Comparison of ENCODE assay signal across 22 cellular contexts in genomic region chr11:31690041-31690440, GRCh38.
DNase-seq lines count a peak whose midpoint lies in the region; ATAC-seq and TF ChIP-seq lines count a peak whose summit lies in the region.
"Had no signal": no experiment of that assay in that cellular context is flagged by ENCODE, and none has a peak within 500 bp of the region (broad histone marks: within the 10 kb centered on the region; RNA-seq: fewer than 3 reads in every experiment).

No MANE protein-coding gene starts in this region.

- H3K9me2 ChIP-seq in Loucy (replicated peaks; ENCODE audit: low read depth, low read length), result no peaks in the 10 kb centered on the region
- H3K9me2 ChIP-seq: SK-N-SH had no signal

- H3F3A ChIP-seq in Loucy (ENCODE audit: low read depth), result no peaks in the 10 kb centered on the region

- TF ChIP-seq CTCF in Loucy (conservative IDR thresholded peaks at IDR 0.05; ENCODE audit: low read length) (no peak), cardiac fibroblast (IDR thresholded peaks at IDR 0.05; ENCODE audit: low read depth, low read length) (no peak), mucosa of descending colon (IDR thresholded peaks at IDR 0.05) (no peak), left lung (IDR thresholded peaks at IDR 0.05) (no peak)

- H3K36me3 ChIP-seq in Loucy (ENCODE audit: insufficient read depth, low read length) (no peaks in the 10 kb centered on the region), mucosa of descending colon (ENCODE audit: low read depth) (no peaks in the 10 kb centered on the region), left lung (no peaks in the 10 kb centered on the region)
- H3K36me3 ChIP-seq: heart right ventricle, right atrium auricular region, thyroid gland had no signal

- H3K27me3 ChIP-seq in Loucy (ENCODE audit: insufficient read depth, low read length, poor library complexity, severe bottlenecking), result no peaks in the 10 kb centered on the region
- no peaks in the 10 kb centered on the region for H3K27me3 ChIP-seq in left lung
- H3K27me3 ChIP-seq: body of pancreas, dorsolateral prefrontal cortex, heart right ventricle, right atrium auricular region, thyroid gland had no signal

- H3K79me2 ChIP-seq in Loucy (ENCODE audit: insufficient read depth, low read length), result no peaks in the 10 kb centered on the region

- no peak overlapping the region for H3K9ac ChIP-seq in Loucy (ENCODE audit: low read depth, low read length, poor library complexity, severe bottlenecking)
- H3K9ac ChIP-seq: SK-N-SH had no signal

- H3K9me3 ChIP-seq in Loucy (ENCODE audit: insufficient read depth, low read depth, low read length) (no peaks in the 10 kb centered on the region), mucosa of descending colon (no peaks in the 10 kb centered on the region), left lung (peaks cover 0 to 10% of the 10 kb centered on the region in 2 donors)
- H3K9me3 ChIP-seq: body of pancreas, right atrium auricular region, SK-N-SH, thyroid gland had no signal

- ATAC-seq in GM19452 (IDR thresholded peaks at IDR 0.05; ENCODE audit: unreplicated experiment), result no peak
- no peak for ATAC-seq in mucosa of descending colon
- ATAC-seq in left lung, result no peak
- ATAC-seq: activated CD8-positive, alpha-beta T cell treated with anti-CD3 and anti-CD28 coated beads, Interleukin-2, amount 10 ng/mL, durations not matched to agents 7 days and 5 days; activated T-cell treated with anti-CD3 and anti-CD28 coated beads, Interleukin-2, amount 50 U/mL, for 4 hours; body of pancreas; heart right ventricle; WTC11 had no signal

- no peaks in the 10 kb centered on the region for H4K20me1 ChIP-seq in Loucy (ENCODE audit: insufficient read depth, low read length, poor library complexity, severe bottlenecking)

- H3K4me3 ChIP-seq in Loucy (ENCODE audit: low read length, poor library complexity, severe bottlenecking), result no peak overlapping the region
- H3K4me3 ChIP-seq in cardiac fibroblast (replicated peaks in 1 of 2; ENCODE audit: low read depth in 2 of 2, low read length in 2 of 2), result no peak overlapping the region
- H3K4me3 ChIP-seq in mucosa of descending colon, result no peak overlapping the region
- no peak overlapping the region for H3K4me3 ChIP-seq in left lung
- H3K4me3 ChIP-seq: body of pancreas, dorsolateral prefrontal cortex, heart right ventricle, right atrium auricular region, thyroid gland had no signal

- H2AFZ ChIP-seq in Loucy (ENCODE audit: low read length), result no peak overlapping the region

- intact Hi-C loops in mucosa of descending colon (cut with DNase I, micrococcal nuclease) (no loop called here), left lung (cut with DNase I) (no loop called here)

- peaks cover 9% of the 10 kb centered on the region for H3K4me1 ChIP-seq in Loucy (ENCODE audit: insufficient read depth, low read length, poor library complexity, severe bottlenecking)
- no peaks in the 10 kb centered on the region for H3K4me1 ChIP-seq in mucosa of descending colon (ENCODE audit: low read depth)
- peaks cover 0 to 3% of the 10 kb centered on the region in 2 donors for H3K4me1 ChIP-seq in left lung
- H3K4me1 ChIP-seq: heart right ventricle, right atrium auricular region, thyroid gland had no signal

- H3K4me2 ChIP-seq in Loucy (ENCODE audit: low read depth, low read length, poor library complexity, severe bottlenecking), result peak overlapping the region; percentile 35
- H3K4me2 ChIP-seq: SK-N-SH had no signal

- peak; percentile 40 for DNase-seq in Ammon's horn (ENCODE audit: low spot score)
- DNase-seq in cardiac fibroblast (ENCODE audit: low read depth in 2 of 2), result peak; percentile 52 to 72
- peak; percentile 40 for DNase-seq in inferior parietal cortex (ENCODE audit: extremely low spot score)
- DNase-seq in mucosa of descending colon, result no peak
- DNase-seq in left lung, result no peak
- no peak for DNase-seq in NK-92 (lab: John Stamatoyannopoulos, UW; ENCODE audit: unreplicated experiment)
- DNase-seq: activated CD8-positive, alpha-beta T cell treated with anti-CD3 and anti-CD28 coated beads, Interleukin-2, amount 10 ng/mL, durations not matched to agents 7 days and 5 days; activated naive CD4-positive, alpha-beta T cell treated with anti-CD3 and anti-CD28 coated beads for 36 hours; activated T-cell treated with anti-CD3 and anti-CD28 coated beads, Interleukin-2, amount 50 U/mL, for 4 hours; body of pancreas; GOT3; heart right ventricle; Karpas-422; NCI-H1092; NCI-H2081 treated with DMSO at 0.1 percent for 48 hours; SK-N-SH; thyroid gland had no signal

- no peak overlapping the region for H3K27ac ChIP-seq in left lung
- H3K27ac ChIP-seq: body of pancreas, heart right ventricle, right atrium auricular region, thyroid gland had no signal

Comparison
In these comparisons a context has a peak if more than half of its experiments do, and no peak if none do; other contexts are left out.
1. DNase-seq: peak in Ammon's horn (single experiment), cardiac fibroblast (2 of 2) and inferior parietal cortex (single experiment); none in mucosa of descending colon (0 of 3), left lung (0 of 2) and NK-92 (single experiment).